12 cellular contexts compared by ENCODE assay signal in genomic region chrX:140034916-140035315, GRCh38.
DNase-seq lines count a peak whose midpoint lies in the region; ATAC-seq, FAIRE-seq and TF ChIP-seq lines count a peak whose summit lies in the region.
"Had no signal": no experiment of that assay in that cellular context is flagged by ENCODE, and none has a peak within 500 bp of the region (broad histone marks: within the 10 kb centered on the region; RNA-seq: fewer than 3 reads in every experiment).

No MANE protein-coding gene starts in this region.

- no peak for DNase-seq in BJ (ENCODE audit: low read depth)
- peak; percentile 7 for DNase-seq in H4 (ENCODE audit: low spot score)
- no peak for DNase-seq in RCC 7860 (ENCODE audit: low spot score)
- DNase-seq in foreskin keratinocyte = no peak
- no peak for DNase-seq in kidney
- no peak for DNase-seq in CD8-positive, alpha-beta T cell
- DNase-seq in MG63 = no peak
- DNase-seq in LoVo (ENCODE audit: low spot score) = no peak
- DNase-seq: effector memory CD8-positive, alpha-beta T cell; posterior cingulate gyrus had no signal

- TF ChIP-seq CTCF in BJ (IDR thresholded peaks at IDR 0.05; ENCODE audit: insufficient read depth, low read depth, low read length) = peak; percentile 15; the same call in 1 of the 2 replicates
- peak; percentile 23 for TF ChIP-seq CTCF in foreskin keratinocyte (conservative IDR thresholded peaks at IDR 0.05)
- TF ChIP-seq CTCF in kidney (IDR thresholded peaks at IDR 0.05; ENCODE audit: borderline replicate concordance, extremely low read depth, insufficient read depth) = no peak
- TF ChIP-seq CTCF in CD8-positive, alpha-beta T cell (IDR thresholded peaks at IDR 0.05) = no peak

- FAIRE-seq in RCC 7860 (lab: Jason Lieb, UNC) (peak; percentile 45), kidney (lab: Jason Lieb, UNC) (no peak)

- intact Hi-C loops in kidney (cut with DNase I) = no loop called here
- intact Hi-C loops in CD8-positive, alpha-beta T cell (cut with DNase I, micrococcal nuclease) = no loop called here

- H3K4me3 Mint-ChIP-seq in CD8-positive, alpha-beta T cell = no peak overlapping the region
- H3K4me3 Mint-ChIP-seq: activated naive CD4-positive, alpha-beta T cell treated with anti-CD3 and anti-CD28 coated beads, Interleukin-2, amount 50 U/mL, for 24 hours; effector memory CD8-positive, alpha-beta T cell had no signal

- no peak for ATAC-seq in foreskin keratinocyte
- ATAC-seq in CD8-positive, alpha-beta T cell = no peak
- ATAC-seq: effector memory CD8-positive, alpha-beta T cell had no signal

- H3K27me3 ChIP-seq in BJ (ENCODE audit: control insufficient read depth, insufficient read depth, low read length) (no peaks in the 10 kb centered on the region), foreskin keratinocyte (no peaks in the 10 kb centered on the region), MG63 (no peaks in the 10 kb centered on the region)
- no peaks in the 10 kb centered on the region for H3K27me3 ChIP-seq in CD8-positive, alpha-beta T cell (ENCODE audit: insufficient read depth, low read length)

- no peaks in the 10 kb centered on the region for H3K4me1 Mint-ChIP-seq in CD8-positive, alpha-beta T cell (ENCODE audit: low read depth)
- H3K4me1 Mint-ChIP-seq: activated naive CD4-positive, alpha-beta T cell treated with anti-CD3 and anti-CD28 coated beads, Interleukin-2, amount 50 U/mL, for 24 hours had no signal

- no peaks in the 10 kb centered on the region for H3K36me3 Mint-ChIP-seq in CD8-positive, alpha-beta T cell
- H3K36me3 Mint-ChIP-seq: activated naive CD4-positive, alpha-beta T cell treated with anti-CD3 and anti-CD28 coated beads, Interleukin-2, amount 50 U/mL, for 24 hours had no signal

- H3K9me3 Mint-ChIP-seq in CD8-positive, alpha-beta T cell = peaks cover 6% of the 10 kb centered on the region
- H3K9me3 Mint-ChIP-seq: activated naive CD4-positive, alpha-beta T cell treated with anti-CD3 and anti-CD28 coated beads, Interleukin-2, amount 50 U/mL, for 24 hours had no signal

- H3K4me1 ChIP-seq in foreskin keratinocyte = no peaks in the 10 kb centered on the region
- no peaks in the 10 kb centered on the region for H3K4me1 ChIP-seq in kidney (ENCODE audit: control insufficient read depth in 1 of 2, insufficient read depth in 1 of 2, low read depth in 1 of 2, low read length in 2 of 2)
- no peaks in the 10 kb centered on the region for H3K4me1 ChIP-seq in CD8-positive, alpha-beta T cell (ENCODE audit: insufficient read depth, low read length)

- CTCF ChIA-PET in BJ (lab: Yijun Ruan, JAX) = no interaction called here
- CTCF ChIA-PET in CD8-positive, alpha-beta T cell (lab: Charles Lee) = no interaction called here

- POLR2A ChIA-PET in BJ (lab: Charles Lee) = no interaction called here
- POLR2A ChIA-PET in CD8-positive, alpha-beta T cell (lab: Charles Lee) = no interaction called here

- H3K9ac ChIP-seq in kidney (ENCODE audit: low read length in 2 of 2) = no peak overlapping the region

- no peak overlapping the region for H3K27ac ChIP-seq in foreskin keratinocyte
- no peak overlapping the region for H3K27ac ChIP-seq in kidney (ENCODE audit: low read depth in 2 of 2, low read length in 2 of 2)
- no peak overlapping the region for H3K27ac ChIP-seq in CD8-positive, alpha-beta T cell (ENCODE audit: low read depth, low read length)
- H3K27ac ChIP-seq: HL-60 had no signal

- H3K36me3 ChIP-seq in BJ (ENCODE audit: control insufficient read depth, insufficient read depth, low read length) (no peaks in the 10 kb centered on the region), kidney (ENCODE audit: control insufficient read depth in 1 of 2, insufficient read depth in 2 of 2, low read length in 2 of 2) (no peaks in the 10 kb centered on the region), MG63 (no peaks in the 10 kb centered on the region)
- no peaks in the 10 kb centered on the region for H3K36me3 ChIP-seq in CD8-positive, alpha-beta T cell (ENCODE audit: insufficient read depth, low read length)

- H3K27ac Mint-ChIP-seq in CD8-positive, alpha-beta T cell = no peak overlapping the region
- H3K27ac Mint-ChIP-seq: activated naive CD4-positive, alpha-beta T cell treated with anti-CD3 and anti-CD28 coated beads, Interleukin-2, amount 50 U/mL, for 24 hours; effector memory CD8-positive, alpha-beta T cell had no signal

- no peak overlapping the region for H3K4me3 ChIP-seq in BJ (ENCODE audit: low read depth, low read length)
- no peak overlapping the region for H3K4me3 ChIP-seq in kidney (ENCODE audit: low read length in 2 of 2)
- no peak overlapping the region for H3K4me3 ChIP-seq in CD8-positive, alpha-beta T cell (ENCODE audit: low read depth, low read length)
- no peak overlapping the region for H3K4me3 ChIP-seq in MG63

- H3K9me3 ChIP-seq in kidney (ENCODE audit: control insufficient read depth in 1 of 2, low read length in 2 of 2) (no peaks in the 10 kb centered on the region), MG63 (no peaks in the 10 kb centered on the region)
- no peaks in the 10 kb centered on the region for H3K9me3 ChIP-seq in CD8-positive, alpha-beta T cell (ENCODE audit: low read length)

- H3K27me3 Mint-ChIP-seq in CD8-positive, alpha-beta T cell (ENCODE audit: low read depth) = peaks cover 3% of the 10 kb centered on the region

Comparison
In these comparisons a context has a peak if more than half of its experiments do, and no peak if none do; other contexts are left out.
1. CTCF ChIP-seq: peak in BJ (single experiment) and foreskin keratinocyte (single experiment); none in kidney (single experiment) and CD8-positive, alpha-beta T cell (single experiment).